ENCODE assay signal across 18 cellular contexts in genomic region chr1:35537788-35538187, GRCh38. TPM values are rescaled to one million over a fixed set of nuclear protein-coding genes. Genes with fewer than 3 reads are reported as not detected.
DNase-seq lines count a peak whose midpoint lies in the region; ATAC-seq and TF ChIP-seq lines count a peak whose summit lies in the region.
"Had no signal": no experiment of that assay in that cellular context is flagged by ENCODE, and none has a peak within 500 bp of the region (broad histone marks: within the 10 kb centered on the region; RNA-seq: fewer than 3 reads in every experiment).

No MANE protein-coding gene starts in this region.

- H2AFZ ChIP-seq in GM23248 = no peak overlapping the region

- peak overlapping the region; percentile 51 for H3K27ac Mint-ChIP-seq in activated CD8-positive, alpha-beta memory T cell treated with anti-CD3 and anti-CD28 coated beads, Interleukin-2, amount 10 ng/mL, durations not matched to agents 7 days and 5 days
- H3K27ac Mint-ChIP-seq in naive thymus-derived CD8-positive, alpha-beta T cell = peak overlapping the region; percentile 84 to 97 (median 93)
- H3K27ac Mint-ChIP-seq in HFFc6 = no peak overlapping the region

- peaks cover 41% of the 10 kb centered on the region for H3K36me3 Mint-ChIP-seq in activated CD8-positive, alpha-beta memory T cell treated with anti-CD3 and anti-CD28 coated beads, Interleukin-2, amount 10 ng/mL, durations not matched to agents 7 days and 5 days
- H3K36me3 Mint-ChIP-seq in naive thymus-derived CD8-positive, alpha-beta T cell = peaks cover 0 to 11% (median 3%) of the 10 kb centered on the region in 3 donors
- H3K36me3 Mint-ChIP-seq in HFFc6 (ENCODE audit: low read depth) = no peaks in the 10 kb centered on the region

- no peak for DNase-seq in activated CD8-positive, alpha-beta memory T cell treated with anti-CD3 and anti-CD28 coated beads, Interleukin-2, amount 10 ng/mL, durations not matched to agents 7 days and 5 days
- DNase-seq in activated CD8-positive, alpha-beta memory T cell treated with anti-CD3 and anti-CD28 coated beads, Interleukin-2, amount 50 U/mL, for 48 hours = no peak
- no peak for DNase-seq in GM23248
- DNase-seq in ascending aorta (ENCODE audit: low spot score in 2 of 2) = no peak
- no peak for DNase-seq in naive thymus-derived CD8-positive, alpha-beta T cell
- DNase-seq in NCI-H774 (lab: John Stamatoyannopoulos, UW) = no peak
- no peak for DNase-seq in HFFc6
- DNase-seq: activated T-cell treated with anti-CD3 and anti-CD28 coated beads for 4 hours, Caco-2, dermis blood vessel endothelial cell, left lung, NCI-H1694 treated with DMSO at 0.1 percent for 48 hours, NCI-H510A, nephron progenitor cell, retina, SK-N-SH had no signal

- peak overlapping the region; percentile 61 for H3K4me2 ChIP-seq in GM23248 (ENCODE audit: unreplicated experiment)
- H3K4me2 ChIP-seq: SK-N-SH had no signal

- no peak for ATAC-seq in activated CD8-positive, alpha-beta memory T cell treated with anti-CD3 and anti-CD28 coated beads, Interleukin-2, amount 10 ng/mL, durations not matched to agents 7 days and 5 days
- ATAC-seq in naive thymus-derived CD8-positive, alpha-beta T cell = no peak
- ATAC-seq in GM18519 (IDR thresholded peaks at IDR 0.05; ENCODE audit: low FRiP score, unreplicated experiment) = no peak

- H3K4me1 ChIP-seq in GM23248 (ENCODE audit: insufficient read depth) (peaks cover 47% of the 10 kb centered on the region), ascending aorta (peaks cover 18 to 42% of the 10 kb centered on the region in 2 donors)
- H3K4me1 ChIP-seq: Caco-2 had no signal

- in situ Hi-C loops in GM23248 (cut with MboI) = no loop called here

- no peaks in the 10 kb centered on the region for H3K9me3 Mint-ChIP-seq in activated CD8-positive, alpha-beta memory T cell treated with anti-CD3 and anti-CD28 coated beads, Interleukin-2, amount 10 ng/mL, durations not matched to agents 7 days and 5 days (ENCODE audit: low read depth)
- H3K9me3 Mint-ChIP-seq in naive thymus-derived CD8-positive, alpha-beta T cell = no peaks in the 10 kb centered on the region
- H3K9me3 Mint-ChIP-seq in HFFc6 = no peaks in the 10 kb centered on the region

- H3K4me3 Mint-ChIP-seq in activated CD8-positive, alpha-beta memory T cell treated with anti-CD3 and anti-CD28 coated beads, Interleukin-2, amount 10 ng/mL, durations not matched to agents 7 days and 5 days = no peak overlapping the region
- peak overlapping the region in 8 of 10 donors; percentile 25 to 82 (median 64) for H3K4me3 Mint-ChIP-seq in naive thymus-derived CD8-positive, alpha-beta T cell
- no peak overlapping the region for H3K4me3 Mint-ChIP-seq in HFFc6
- H3K4me3 Mint-ChIP-seq: nephron progenitor cell had no signal

- H3K27ac ChIP-seq in GM23248 (no peak overlapping the region), ascending aorta (peak overlapping the region; percentile 51 to 79)

- H3K9me3 ChIP-seq in GM23248 (ENCODE audit: low read depth) = no peaks in the 10 kb centered on the region
- H3K9me3 ChIP-seq in ascending aorta = no peaks in the 10 kb centered on the region
- H3K9me3 ChIP-seq: Caco-2, left lung, SK-N-SH had no signal

- peaks cover 53% of the 10 kb centered on the region for H3K4me1 Mint-ChIP-seq in activated CD8-positive, alpha-beta memory T cell treated with anti-CD3 and anti-CD28 coated beads, Interleukin-2, amount 10 ng/mL, durations not matched to agents 7 days and 5 days
- H3K4me1 Mint-ChIP-seq in naive thymus-derived CD8-positive, alpha-beta T cell = peaks cover 45 to 87% (median 86%) of the 10 kb centered on the region in 4 donors
- H3K4me1 Mint-ChIP-seq in HFFc6 (ENCODE audit: low read depth) = peaks cover 89% of the 10 kb centered on the region

- no peaks in the 10 kb centered on the region for H3K36me3 ChIP-seq in GM23248 (ENCODE audit: low read depth)
- no peaks in the 10 kb centered on the region for H3K36me3 ChIP-seq in ascending aorta
- H3K36me3 ChIP-seq: left lung had no signal

- no peaks in the 10 kb centered on the region for H3K27me3 Mint-ChIP-seq in activated CD8-positive, alpha-beta memory T cell treated with anti-CD3 and anti-CD28 coated beads, Interleukin-2, amount 10 ng/mL, durations not matched to agents 7 days and 5 days
- no peaks in the 10 kb centered on the region for H3K27me3 Mint-ChIP-seq in naive thymus-derived CD8-positive, alpha-beta T cell
- no peaks in the 10 kb centered on the region for H3K27me3 Mint-ChIP-seq in HFFc6 (ENCODE audit: insufficient read depth)

- peaks cover 43% of the 10 kb centered on the region for H3K79me2 ChIP-seq in GM23248 (ENCODE audit: insufficient read depth)

- POLR2A ChIA-PET in naive thymus-derived CD8-positive, alpha-beta T cell (lab: Charles Lee) = interaction anchor here (0.6 to 4.3 kb wide), 7 partner anchors 19 to 232 kb away, joined by 3 to 22 read pairs (median 4); partner anchors contain the start of genes CLSPN, KIAA0319L and NCDN

- TF ChIP-seq CTCF in ascending aorta (IDR thresholded peaks at IDR 0.05) (no peak), HFFc6 (IDR thresholded peaks at IDR 0.05) (no peak)

- H3K27me3 ChIP-seq in GM23248 (replicated peaks; ENCODE audit: insufficient read depth) = no peaks in the 10 kb centered on the region
- no peaks in the 10 kb centered on the region for H3K27me3 ChIP-seq in ascending aorta
- H3K27me3 ChIP-seq: left lung had no signal

- H3K9ac ChIP-seq in GM23248 = no peak overlapping the region
- H3K9ac ChIP-seq: SK-N-SH had no signal

- H3K9me2 ChIP-seq in GM23248 (ENCODE audit: insufficient read depth) = no peaks in the 10 kb centered on the region
- H3K9me2 ChIP-seq: SK-N-SH had no signal

- peaks cover 3% of the 10 kb centered on the region; the same call in 1 of the 2 replicates for H4K20me1 ChIP-seq in GM23248 (ENCODE audit: insufficient read depth)

- 97 to 100% methylated on average over 1 of the region's 1 CpG for WGBS in GM23248 (ENCODE audit: low coverage in 1 of 2, low lambda C conversion rate in 2 of 2, missing lambda C conversion rate in 2 of 2), 2 experiments

- intact Hi-C loops in ascending aorta (cut with DNase I) = loop anchor here (2.0 kb wide), 1 partner anchor 19 kb away; the partner anchor contains the start of genes KIAA0319L and NCDN

- H3K4me3 ChIP-seq in GM23248 (no peak overlapping the region), ascending aorta (no peak overlapping the region)
- H3K4me3 ChIP-seq: left lung had no signal

- peaks cover 42% of the 10 kb centered on the region for H3F3A ChIP-seq in GM23248 (ENCODE audit: insufficient read depth)

- CTCF ChIA-PET in activated CD8-positive, alpha-beta memory T cell treated with anti-CD3 and anti-CD28 coated beads, Interleukin-2, amount 10 ng/mL, durations not matched to agents 7 days and 5 days (lab: Charles Lee) = interaction anchor here (0.6 to 4.6 kb wide), 6 partner anchors 8 to 134 kb away, joined by 3 to 30 read pairs (median 3); no protein-coding TSS in a partner anchor

RNA-seq across cellular contexts. Expression of gene KIAA0319L, which starts 19.4 kb away (rescaled TPM):
- total RNA-seq in activated CD8-positive, alpha-beta memory T cell treated with anti-CD3 and anti-CD28 coated beads, Interleukin-2, amount 10 ng/mL, durations not matched to agents 7 days and 5 days = 10 to 100 TPM; 36.0 to 45.7 TPM
- total RNA-seq in GM23248 (2014; rRNA removed; shearing (Covaris generic)) = 24.4 and 28.3 TPM in 2 replicates
- polyA plus RNA-seq in GM23248 (2016; fragmentation: Nextera tagmentation; extraction: Ambion mirVana) = 16.6 and 18.1 TPM in 2 replicates
- total RNA-seq in ascending aorta = 44.9 TPM
- 10 to 100 TPM; 70.9 to 71.1 TPM for total RNA-seq in naive thymus-derived CD8-positive, alpha-beta T cell
- polyA plus RNA-seq in naive thymus-derived CD8-positive, alpha-beta T cell = 10 to 100 TPM; 16.0 to 25.2 (median 21.9) TPM
- 10 to 100 TPM; 30.5 to 39.0 (median 31.8) TPM for total RNA-seq in HFFc6 (2021; fragmentation: NEBNext Ultra II Directional; extraction: Animal tissue kit (Norgen Biotek cat#: 25700))

RNA-seq across cellular contexts. Expression of gene NCDN, which starts 19.8 kb away (rescaled TPM):
- total RNA-seq in activated CD8-positive, alpha-beta memory T cell treated with anti-CD3 and anti-CD28 coated beads, Interleukin-2, amount 10 ng/mL, durations not matched to agents 7 days and 5 days = 10 to 100 TPM; 20.1 to 31.7 TPM
- total RNA-seq in GM23248 (2014; rRNA removed; shearing (Covaris generic)) = 34.1 and 39.7 TPM in 2 replicates
- polyA plus RNA-seq in GM23248 (2016; fragmentation: Nextera tagmentation; extraction: Ambion mirVana) = 29.6 and 30.2 TPM in 2 replicates
- 20.1 TPM for total RNA-seq in ascending aorta
- total RNA-seq in naive thymus-derived CD8-positive, alpha-beta T cell = 10 to 100 TPM; 25.0 to 25.6 TPM
- polyA plus RNA-seq in naive thymus-derived CD8-positive, alpha-beta T cell = 10 to 100 TPM; 11.7 to 18.1 (median 16.6) TPM
- total RNA-seq in HFFc6 (2021; fragmentation: NEBNext Ultra II Directional; extraction: Animal tissue kit (Norgen Biotek cat#: 25700)) = 10 to 100 TPM; 43.4 to 63.2 (median 49.0) TPM

RNA-seq across cellular contexts. Expression of gene TFAP2E, which starts 35.3 kb away (rescaled TPM):
- total RNA-seq in activated CD8-positive, alpha-beta memory T cell treated with anti-CD3 and anti-CD28 coated beads, Interleukin-2, amount 10 ng/mL, durations not matched to agents 7 days and 5 days = 1 to 10 TPM in 1 of 2 experiments, under 1 TPM in 1; 0.68 to 1.0 TPM
- total RNA-seq in GM23248 (2014; rRNA removed; shearing (Covaris generic)) = not detected in 2 replicates
- 0.18 TPM in 1 of 2 replicates, not detected in the other for polyA plus RNA-seq in GM23248 (2016; fragmentation: Nextera tagmentation; extraction: Ambion mirVana)
- total RNA-seq in ascending aorta = 10.2 TPM
- total RNA-seq in naive thymus-derived CD8-positive, alpha-beta T cell = 1 to 10 TPM; 2.6 to 3.2 TPM
- under 1 TPM; 0.20 to 0.59 (median 0.40) TPM for polyA plus RNA-seq in naive thymus-derived CD8-positive, alpha-beta T cell
- under 1 TPM; 0.11 to 0.21 (median 0.13) TPM for total RNA-seq in HFFc6 (2021; fragmentation: NEBNext Ultra II Directional; extraction: Animal tissue kit (Norgen Biotek cat#: 25700))
- total RNA-seq: G401 had no signal

Comparison
In these comparisons a context has a peak if more than half of its experiments do, and no peak if none do; other contexts are left out.
1. H3K4me3 Mint-ChIP-seq: peak in naive thymus-derived CD8-positive, alpha-beta T cell (8 of 10); none in activated CD8-positive, alpha-beta memory T cell treated with anti-CD3 and anti-CD28 coated beads, Interleukin-2, amount 10 ng/mL, durations not matched to agents 7 days and 5 days (single experiment) and HFFc6 (single experiment).